Comparison of ENCODE assay signal across 3 cellular contexts in the genomic region with DNA sequence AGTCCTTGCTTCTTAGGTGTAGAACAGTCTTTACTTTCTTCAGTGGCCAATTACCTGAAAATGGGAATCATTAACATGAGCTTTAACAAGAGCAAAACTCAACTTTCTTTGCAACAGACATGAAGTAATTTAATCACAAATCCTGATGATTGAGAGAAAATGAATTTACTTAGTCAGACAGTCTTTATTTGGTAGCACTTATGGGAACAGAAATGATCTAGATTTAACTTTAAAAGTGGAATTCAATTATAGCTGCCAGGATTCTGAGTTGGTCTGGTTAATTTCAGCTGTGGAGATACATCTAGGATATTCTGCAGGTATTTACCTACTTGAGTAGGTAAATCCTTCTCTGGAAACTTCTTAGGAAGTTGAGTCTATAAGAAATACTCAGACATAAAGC.
"Had no signal": no experiment of that assay in that cellular context is flagged by ENCODE, and none has a peak within 500 bp of the region (broad histone marks: within the 10 kb centered on the region; RNA-seq: fewer than 3 reads in every experiment).

No MANE protein-coding gene starts in this region.

- DNase-seq: GDM1, GF-D8 had no signal

- ATAC-seq: GM12878 had no signal

- H3K4me3 ChIP-seq: GM12878 had no signal
